11 cellular contexts compared by ENCODE assay signal in genomic region chr15:85024509-85025336, GRCh38. TPM values are rescaled to one million over a fixed set of nuclear protein-coding genes. Genes with fewer than 3 reads are reported as not detected.
A peak's percentile ranks its signal among the peaks of the same experiment; 100 is the strongest.
DNase-seq lines count a peak whose midpoint lies in the region; ATAC-seq and TF ChIP-seq lines count a peak whose summit lies in the region.
"Had no signal": no experiment of that assay in that cellular context is flagged by ENCODE, and none has a peak within 500 bp of the region (broad histone marks: within the 10 kb centered on the region; RNA-seq: fewer than 3 reads in every experiment).

No MANE protein-coding gene starts in this region.

- H4K91ac ChIP-seq in mesenchymal stem cell (ENCODE audit: low read length) = no peak overlapping the region

- H3K4me2 ChIP-seq in mammary epithelial cell (ENCODE audit: insufficient read depth, low read depth, low read length) (peak overlapping the region; percentile 48), mesenchymal stem cell (ENCODE audit: low read length, poor library complexity, severe bottlenecking) (peak overlapping the region; percentile 13)

- POLR2A ChIA-PET in CD8-positive, alpha-beta T cell (lab: Charles Lee) = no interaction called here
- POLR2A ChIA-PET in activated CD4-positive, alpha-beta T cell treated with anti-CD3 and anti-CD28 coated beads, Interleukin-2, amount 10 ng/mL, durations not matched to agents 7 days and 5 days (lab: Charles Lee) = no interaction called here

- H2AFZ ChIP-seq in mammary epithelial cell (ENCODE audit: low read depth, low read length) = no peak overlapping the region
- no peak overlapping the region for H2AFZ ChIP-seq in mesenchymal stem cell (ENCODE audit: low read depth, low read length)

- H3K9ac ChIP-seq in mammary epithelial cell (ENCODE audit: insufficient read depth, low read length) (no peak overlapping the region), mesenchymal stem cell (ENCODE audit: low read length) (peak overlapping the region; percentile 33)

- no peak overlapping the region for H4K8ac ChIP-seq in mesenchymal stem cell (ENCODE audit: low read length)

- H2BK12ac ChIP-seq in mesenchymal stem cell (ENCODE audit: low read length in 2 of 2) = peak overlapping the region; percentile 11 to 57

- no peak for TF ChIP-seq CTCF in CD8-positive, alpha-beta T cell (IDR thresholded peaks at IDR 0.05)
- TF ChIP-seq CTCF in mammary epithelial cell (conservative IDR thresholded peaks at IDR 0.05 in 1 of 2, IDR thresholded peaks at IDR 0.05 in 1 of 2; ENCODE audit: extremely low read depth in 1 of 2, insufficient read depth in 1 of 2, low read depth in 1 of 2, low read length in 2 of 2) = no peak

- H3K36me3 ChIP-seq in CD8-positive, alpha-beta T cell (ENCODE audit: insufficient read depth, low read length) = no peaks in the 10 kb centered on the region
- H3K36me3 ChIP-seq in mammary epithelial cell (ENCODE audit: insufficient read depth, low read length) = no peaks in the 10 kb centered on the region
- no peaks in the 10 kb centered on the region for H3K36me3 ChIP-seq in mesenchymal stem cell (ENCODE audit: control insufficient read depth in 1 of 2, insufficient read depth in 2 of 2, low read depth in 1 of 2, low read length in 2 of 2)

- peak overlapping the region; percentile 62 for H2AK5ac ChIP-seq in mesenchymal stem cell (ENCODE audit: low read length, severe bottlenecking)

- no peaks in the 10 kb centered on the region for H3K27me3 ChIP-seq in CD8-positive, alpha-beta T cell (ENCODE audit: insufficient read depth, low read length)
- H3K27me3 ChIP-seq in mammary epithelial cell (ENCODE audit: insufficient read depth, low read length) (no peaks in the 10 kb centered on the region), mesenchymal stem cell (ENCODE audit: control insufficient read depth in 1 of 2, insufficient read depth in 1 of 2, low read length in 2 of 2) (no peaks in the 10 kb centered on the region)

- H3K4me3 Mint-ChIP-seq in CD8-positive, alpha-beta T cell = peak overlapping the region; percentile 4
- H3K4me3 Mint-ChIP-seq in activated CD4-positive, alpha-beta T cell treated with anti-CD3 and anti-CD28 coated beads, Interleukin-2, amount 10 ng/mL, durations not matched to agents 7 days and 5 days = no peak overlapping the region

- no peaks in the 10 kb centered on the region for H3K9me3 ChIP-seq in CD8-positive, alpha-beta T cell (ENCODE audit: low read length)
- H3K9me3 ChIP-seq in mammary epithelial cell (replicated peaks; ENCODE audit: insufficient read depth, low read length) (no peaks in the 10 kb centered on the region), mesenchymal stem cell (ENCODE audit: control insufficient read depth, low read length) (no peaks in the 10 kb centered on the region)

- intact Hi-C loops in CD8-positive, alpha-beta T cell (cut with DNase I, micrococcal nuclease) = no loop called here
- intact Hi-C loops in mammary epithelial cell (cut with micrococcal nuclease) = no loop called here

- 0% methylated on average over 3 of the region's 4 CpGs for WGBS in mammary epithelial cell (ENCODE audit: low coverage, missing lambda C conversion rate)
- 51% methylated on average over 3 of the region's 4 CpGs for WGBS in mesenchymal stem cell

- CTCF ChIA-PET in CD8-positive, alpha-beta T cell (lab: Charles Lee) = interaction anchor here (0.6 kb wide), 1 partner anchor 21 kb away, joined by 3 read pairs; no protein-coding TSS in a partner anchor
- CTCF ChIA-PET in mammary epithelial cell (lab: Charles Lee; ENCODE audit: low non-redundant PET) = interaction anchor here (0.6 to 0.7 kb wide), 2 partner anchors 57 to 272 kb away, joined by 15 to 26 read pairs; no protein-coding TSS in a partner anchor
- CTCF ChIA-PET in activated CD4-positive, alpha-beta T cell treated with anti-CD3 and anti-CD28 coated beads, Interleukin-2, amount 10 ng/mL, durations not matched to agents 7 days and 5 days (lab: Charles Lee) = interaction anchor here (0.7 to 0.9 kb wide), 2 partner anchors 16 to 33 kb away, joined by 3 to 4 read pairs; no protein-coding TSS in a partner anchor

- H4K20me1 ChIP-seq in mammary epithelial cell (ENCODE audit: insufficient read depth, low read length) = no peaks in the 10 kb centered on the region

- peaks cover 19% of the 10 kb centered on the region for H3K4me1 ChIP-seq in CD8-positive, alpha-beta T cell (ENCODE audit: insufficient read depth, low read length)
- H3K4me1 ChIP-seq in mammary epithelial cell (ENCODE audit: insufficient read depth, low read length) = peaks cover 16% of the 10 kb centered on the region
- peaks cover 22% of the 10 kb centered on the region for H3K4me1 ChIP-seq in mesenchymal stem cell (ENCODE audit: control insufficient read depth, insufficient read depth, low read depth, low read length)

- H3K27ac Mint-ChIP-seq in CD8-positive, alpha-beta T cell = peak overlapping the region; percentile 60
- H3K27ac Mint-ChIP-seq in activated CD4-positive, alpha-beta T cell treated with anti-CD3 and anti-CD28 coated beads, Interleukin-2, amount 10 ng/mL, durations not matched to agents 7 days and 5 days = no peak overlapping the region

- H2BK120ac ChIP-seq in mesenchymal stem cell (ENCODE audit: low read depth, low read length) = no peak overlapping the region

- H3K36me3 Mint-ChIP-seq in CD8-positive, alpha-beta T cell = no peaks in the 10 kb centered on the region
- H3K36me3 Mint-ChIP-seq in activated CD4-positive, alpha-beta T cell treated with anti-CD3 and anti-CD28 coated beads, Interleukin-2, amount 10 ng/mL, durations not matched to agents 7 days and 5 days (ENCODE audit: low read depth) = no peaks in the 10 kb centered on the region

- H3K27ac ChIP-seq in CD8-positive, alpha-beta T cell (ENCODE audit: low read depth, low read length) = no peak overlapping the region
- H3K27ac ChIP-seq in mammary epithelial cell (ENCODE audit: insufficient read depth, low read depth, low read length) = no peak overlapping the region
- H3K27ac ChIP-seq in mesenchymal stem cell (ENCODE audit: low read length, poor library complexity, severe bottlenecking) = peak overlapping the region; percentile 60

- no peaks in the 10 kb centered on the region for H3K9me3 Mint-ChIP-seq in CD8-positive, alpha-beta T cell
- H3K9me3 Mint-ChIP-seq in activated CD4-positive, alpha-beta T cell treated with anti-CD3 and anti-CD28 coated beads, Interleukin-2, amount 10 ng/mL, durations not matched to agents 7 days and 5 days = no peaks in the 10 kb centered on the region

- no peak overlapping the region for H3K4ac ChIP-seq in mesenchymal stem cell (ENCODE audit: low read depth in 1 of 2, low read length in 2 of 2)

- H2BK5ac ChIP-seq in mesenchymal stem cell (ENCODE audit: low read depth, low read length, poor library complexity, severe bottlenecking) = no peak overlapping the region

- no peaks in the 10 kb centered on the region for H3K27me3 Mint-ChIP-seq in CD8-positive, alpha-beta T cell (ENCODE audit: low read depth)
- no peaks in the 10 kb centered on the region for H3K27me3 Mint-ChIP-seq in activated CD4-positive, alpha-beta T cell treated with anti-CD3 and anti-CD28 coated beads, Interleukin-2, amount 10 ng/mL, durations not matched to agents 7 days and 5 days

- H3K23ac ChIP-seq in mesenchymal stem cell (ENCODE audit: low read length in 2 of 2) = no peak overlapping the region

- dilution Hi-C loops in mammary epithelial cell (cut with HindIII; ENCODE audit: low sequenced_read_pairs) = loop anchor here (5.0 kb wide), 1 partner anchor 37 kb away; no protein-coding TSS in a partner anchor

- peaks cover 68% of the 10 kb centered on the region for H3K79me2 ChIP-seq in mammary epithelial cell (ENCODE audit: insufficient read depth, low read length)

- peaks cover 20% of the 10 kb centered on the region for H3K79me1 ChIP-seq in mesenchymal stem cell (replicated peaks; ENCODE audit: low read length, poor library complexity, severe bottlenecking)

- H3K18ac ChIP-seq in mesenchymal stem cell (ENCODE audit: low read depth in 1 of 2, low read length in 2 of 2) = no peak overlapping the region

- ATAC-seq in CD8-positive, alpha-beta T cell = peak; percentile 63
- no peak for ATAC-seq in GM21786 (IDR thresholded peaks at IDR 0.05; ENCODE audit: unreplicated experiment)

- H3K14ac ChIP-seq in mesenchymal stem cell (ENCODE audit: low read length in 2 of 2) = no peak overlapping the region

- DNase-seq in CD8-positive, alpha-beta T cell = no peak
- DNase-seq in HT-29 (ENCODE audit: low spot score) = peak; percentile 74
- DNase-seq in mammary epithelial cell = peak; percentile 91
- DNase-seq in mesenchymal stem cell = peak; percentile 73
- no peak for DNase-seq in NOMO-1 (lab: John Stamatoyannopoulos, UW; ENCODE audit: unreplicated experiment in 2 of 2)
- no peak for DNase-seq in activated CD4-positive, alpha-beta T cell treated with anti-CD3 and anti-CD28 coated beads, Interleukin-2, amount 10 ng/mL, durations not matched to agents 7 days and 5 days
- no peak for DNase-seq in T1000 (lab: John Stamatoyannopoulos, UW)
- DNase-seq: central memory CD4-positive, alpha-beta T cell; left cardiac atrium; NCI-H1092 had no signal

- no peak overlapping the region for H2BK15ac ChIP-seq in mesenchymal stem cell (ENCODE audit: low read depth, poor library complexity, severe bottlenecking)

- BruUV-seq in mammary epithelial cell (replicated peaks; lab: Mats Ljungman, UMichigan) = no TSS peak

- no peak overlapping the region for H3K4me3 ChIP-seq in CD8-positive, alpha-beta T cell (ENCODE audit: low read depth, low read length)
- H3K4me3 ChIP-seq in mammary epithelial cell (replicated peaks in 1 of 3; ENCODE audit: insufficient read depth in 1 of 3, low read depth in 2 of 3, low read length in 3 of 3) (no peak overlapping the region), mesenchymal stem cell (ENCODE audit: insufficient read depth in 1 of 2, low read depth in 1 of 2, low read length in 2 of 2) (no peak overlapping the region)

- peaks cover 52% of the 10 kb centered on the region for H3K4me1 Mint-ChIP-seq in CD8-positive, alpha-beta T cell (ENCODE audit: low read depth)
- peaks cover 33% of the 10 kb centered on the region for H3K4me1 Mint-ChIP-seq in activated CD4-positive, alpha-beta T cell treated with anti-CD3 and anti-CD28 coated beads, Interleukin-2, amount 10 ng/mL, durations not matched to agents 7 days and 5 days

- in situ Hi-C loops in mammary epithelial cell (cut with MboI; ENCODE audit: low sequenced_read_pairs in 2 of 2) = no loop called here

RNA-seq across cellular contexts. Expression of gene PDE8A, which starts 43.1 kb away (rescaled TPM):
- total RNA-seq in CD8-positive, alpha-beta T cell = 10 to 100 TPM; 16.4 to 19.7 TPM
- total RNA-seq in HT-29 (2014; rRNA removed; shearing (Covaris generic)) = 29.9 and 30.4 TPM in 2 replicates
- total RNA-seq in mammary epithelial cell = 10 to 100 TPM; 19.3 to 26.8 TPM
- polyA plus RNA-seq in mammary epithelial cell = 22.9 TPM
- 79.3 TPM for polyA minus RNA-seq in mammary epithelial cell
- polyA plus RNA-seq in mesenchymal stem cell (2013, experiment 1 of 2) = 35.2 TPM
- 34.9 TPM for polyA plus RNA-seq in mesenchymal stem cell (2013, experiment 2 of 2)
- total RNA-seq in activated CD4-positive, alpha-beta T cell treated with anti-CD3 and anti-CD28 coated beads, Interleukin-2, amount 10 ng/mL, durations not matched to agents 7 days and 5 days = 10 to 100 TPM; 17.0 to 18.2 TPM

Comparison
In these comparisons a context has a peak if more than half of its experiments do, and no peak if none do; other contexts are left out.
1. DNase-seq: peak in HT-29 (single experiment), mammary epithelial cell (single experiment) and mesenchymal stem cell (single experiment); none in CD8-positive, alpha-beta T cell (0 of 7), NOMO-1 (0 of 2), activated CD4-positive, alpha-beta T cell treated with anti-CD3 and anti-CD28 coated beads, Interleukin-2, amount 10 ng/mL, durations not matched to agents 7 days and 5 days (single experiment) and T1000 (single experiment).